In the genomic region with DNA sequence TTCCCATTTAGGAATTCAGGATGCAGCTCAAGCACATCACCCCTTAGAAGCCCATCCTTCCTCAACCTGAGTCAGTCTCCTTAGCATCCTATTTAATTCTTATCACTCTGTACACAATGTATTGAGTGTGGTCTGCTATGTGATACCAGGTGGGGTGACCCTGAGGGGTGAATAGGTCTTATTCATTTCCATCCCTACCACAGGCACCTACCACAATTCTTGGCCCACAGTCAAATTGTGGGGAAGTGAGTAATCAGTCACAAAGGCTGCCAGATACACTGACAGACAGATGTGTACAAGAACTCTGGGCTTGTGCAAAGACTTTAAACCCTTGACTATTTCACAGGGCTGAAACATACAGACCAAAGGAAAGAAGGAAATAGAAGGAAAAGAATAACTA, we compare ENCODE assay signal across 8 cellular contexts.
DNase-seq lines count a peak whose midpoint lies in the region; ATAC-seq and TF ChIP-seq lines count a peak whose summit lies in the region.

No MANE protein-coding gene starts in this region.

- H3K9ac ChIP-seq in HCT116 (ENCODE audit: low read length) = no peak overlapping the region

- ATAC-seq in HCT116 (peak; percentile 35; the same call in 1 of the 2 replicates), GM21447 (IDR thresholded peaks at IDR 0.05; ENCODE audit: unreplicated experiment) (no peak)

- H3K4me1 ChIP-seq in HCT116 (ENCODE audit: control insufficient read depth in 1 of 2, insufficient read depth in 2 of 2, low read length in 2 of 2) = peaks cover 10 to 22% of the 10 kb centered on the region in 2 experiments

- RAD21 ChIA-PET in HCT116 (lab: Charles Lee; ENCODE audit: low non-redundant PET in 1 of 2, low total read pairs in 2 of 2, uncharacterized antibody in 2 of 2, unreplicated experiment in 2 of 2) = no interaction called here

- no peaks in the 10 kb centered on the region for H3K9me2 ChIP-seq in HCT116 (ENCODE audit: insufficient read depth)

- peak overlapping the region; percentile 13; the same call in 1 of the 2 replicates for H3K4me2 ChIP-seq in HCT116 (ENCODE audit: low read length)

- intact Hi-C loops in HCT116 (cut with micrococcal nuclease) = loop anchor here (5.0 kb wide), 1 partner anchor 383 kb away; no protein-coding TSS in a partner anchor

- TF ChIP-seq RAD21 in HCT116 (IDR thresholded peaks at IDR 0.05; ENCODE audit: low read depth) = 0 out of 2 replicates have a peak, but pooled peaks have one; percentile 7

- no peaks in the 10 kb centered on the region for H4K20me1 ChIP-seq in HCT116 (ENCODE audit: insufficient read depth)

- TF ChIP-seq CTCF in HCT116 (IDR thresholded peaks at IDR 0.05 in 2 of 3, conservative IDR thresholded peaks at IDR 0.05 in 1 of 3; ENCODE audit: borderline replicate concordance in 1 of 3, insufficient read depth in 1 of 3, low read depth in 2 of 3, low read length in 2 of 3) = no peak

- H3K27ac ChIP-seq in HCT116 (ENCODE audit: low read depth, low read length) = no peak overlapping the region

- no peak for TF ChIP-seq POLR2A in HCT116 (IDR thresholded peaks at IDR 0.05; ENCODE audit: borderline replicate concordance, extremely low read depth, insufficient read depth, insufficient read length)

- POLR2A ChIA-PET in HCT116 (lab: Charles Lee) = no interaction called here

- H3K36me3 ChIP-seq in HCT116 (ENCODE audit: control insufficient read depth in 1 of 2, insufficient read depth in 2 of 2, low read length in 2 of 2) = no peaks in the 10 kb centered on the region

- H2AFZ ChIP-seq in HCT116 (ENCODE audit: low read depth, low read length, poor library complexity, severe bottlenecking) = no peak overlapping the region

- H3K9me3 ChIP-seq in HCT116 (ENCODE audit: control insufficient read depth in 1 of 2, insufficient read depth in 1 of 2, low read depth in 1 of 2, low read length in 2 of 2) = no peaks in the 10 kb centered on the region

- CTCF ChIA-PET in HCT116 (lab: Charles Lee) = no interaction called here

- BruUV-seq in HCT116 (replicated peaks; lab: Mats Ljungman, UMichigan) = no TSS peak

- no peak overlapping the region for H3K4me3 ChIP-seq in HCT116 (replicated peaks in 1 of 2; ENCODE audit: low read depth in 1 of 2, low read length in 2 of 2)

- no peaks in the 10 kb centered on the region for H3K79me2 ChIP-seq in HCT116 (ENCODE audit: insufficient read depth, low read length)

- DNase-seq in GM03348 (ENCODE audit: low spot score) (peak; percentile 34), HCT116 (ENCODE audit: low read depth, low spot score) (peak; percentile 29), NOMO-1 (lab: John Stamatoyannopoulos, UW; ENCODE audit: unreplicated experiment in 2 of 2) (peak; percentile 4 to 18), glomerular endothelial cell (ENCODE audit: extremely low read depth, low read depth, low spot score) (peak; percentile 37), anterior cingulate cortex (lab: John Stamatoyannopoulos, UW) (no peak), NCI-H2171 (lab: John Stamatoyannopoulos, UW) (no peak), COR-L47 (lab: John Stamatoyannopoulos, UW) (no peak)

- H3K27me3 ChIP-seq in HCT116 (ENCODE audit: insufficient read depth, low read length) = no peaks in the 10 kb centered on the region

TF ChIP-seq in HCT116, 20 proteins besides CTCF, POLR2A, EP300 and RAD21:
- TF ChIP-seq JUND (IDR thresholded peaks at IDR 0.05) (peak; percentile 38), FOSL1 (IDR thresholded peaks at IDR 0.05; ENCODE audit: low read depth) (peak; percentile 51), EZH2phosphoT487 (IDR thresholded peaks at IDR 0.05; ENCODE audit: borderline replicate concordance) (no peak), SP1 (IDR thresholded peaks at IDR 0.05; ENCODE audit: low read depth) (peak; percentile 30; the same call in 1 of the 2 replicates), SIN3A (IDR thresholded peaks at IDR 0.05; ENCODE audit: low read depth) (peak; percentile 42; the same call in 1 of the 2 replicates)
- TF ChIP-seq, protein P1, sequence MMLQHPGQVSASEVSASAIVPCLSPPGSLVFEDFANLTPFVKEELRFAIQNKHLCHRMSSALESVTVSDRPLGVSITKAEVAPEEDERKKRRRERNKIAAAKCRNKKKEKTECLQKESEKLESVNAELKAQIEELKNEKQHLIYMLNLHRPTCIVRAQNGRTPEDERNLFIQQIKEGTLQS (IDR thresholded peaks at IDR 0.05) = no peak

Comparison
In these comparisons a context has a peak if more than half of its experiments do, and no peak if none do; other contexts are left out.
1. DNase-seq: peak in GM03348 (single experiment), HCT116 (single experiment), NOMO-1 (2 of 2) and glomerular endothelial cell (single experiment); none in anterior cingulate cortex (0 of 58), NCI-H2171 (single experiment) and COR-L47 (single experiment).